ENCODE assay signal across 21 cellular contexts in genomic region chr11:111851067-111851466, GRCh38. TPM values are rescaled to one million over a fixed set of nuclear protein-coding genes. Genes with fewer than 3 reads are reported as not detected.
DNase-seq lines count a peak whose midpoint lies in the region; FAIRE-seq and TF ChIP-seq lines count a peak whose summit lies in the region.
"Had no signal": no experiment of that assay in that cellular context is flagged by ENCODE, and none has a peak within 500 bp of the region (broad histone marks: within the 10 kb centered on the region; RNA-seq: fewer than 3 reads in every experiment).

No MANE protein-coding gene starts in this region.

- H3K27ac ChIP-seq in mammary epithelial cell (ENCODE audit: insufficient read depth, low read depth, low read length) (no peak overlapping the region), endothelial cell of umbilical vein (ENCODE audit: insufficient read depth, low read depth, low read length) (no peak overlapping the region), subcutaneous abdominal adipose tissue (ENCODE audit: low read depth, low read length) (peak overlapping the region; percentile 63)
- H3K27ac ChIP-seq: 22Rv1; A549; BLaER1 treated with 17β-estradiol and CSF1 and Interleukin-3, amounts not matched to agents 10 nM and 100 nM; C4-2B had no signal

- 92% methylated on average over 8 of the region's 8 CpGs for WGBS in mammary epithelial cell (ENCODE audit: low coverage, missing lambda C conversion rate)

- H3K36me3 Mint-ChIP-seq in MCF 10A (ENCODE audit: insufficient read depth, unreplicated experiment): peaks cover 63% of the 10 kb centered on the region

- no peaks in the 10 kb centered on the region for H3K4me1 ChIP-seq in mammary epithelial cell (ENCODE audit: insufficient read depth, low read length)
- H3K4me1 ChIP-seq in endothelial cell of umbilical vein (ENCODE audit: control insufficient read depth, extremely low read depth, insufficient read depth, low read length): peaks cover 7% of the 10 kb centered on the region
- peaks cover 0 to 25% (median 19%) of the 10 kb centered on the region in 5 donors for H3K4me1 ChIP-seq in subcutaneous abdominal adipose tissue (ENCODE audit: control insufficient read depth in 5 of 5, insufficient read depth in 5 of 5, low read length in 5 of 5)
- H3K4me1 ChIP-seq: A549, Caco-2 had no signal

- H3K4me1 Mint-ChIP-seq in MCF 10A (ENCODE audit: insufficient read depth, unreplicated experiment): no peaks in the 10 kb centered on the region
- H3K4me1 Mint-ChIP-seq: B cell had no signal

- no peak overlapping the region for H3K4me2 ChIP-seq in mammary epithelial cell (ENCODE audit: insufficient read depth, low read depth, low read length)
- H3K4me2 ChIP-seq in endothelial cell of umbilical vein (ENCODE audit: insufficient read depth, low read length): no peak overlapping the region
- H3K4me2 ChIP-seq: A549; BLaER1 treated with 17β-estradiol and CSF1 and Interleukin-3, amounts not matched to agents 10 nM and 100 nM had no signal

- H3K79me2 ChIP-seq in mammary epithelial cell (ENCODE audit: insufficient read depth, low read length) (no peaks in the 10 kb centered on the region), endothelial cell of umbilical vein (ENCODE audit: control insufficient read depth, insufficient read depth, low read length) (no peaks in the 10 kb centered on the region)

- H2AFZ ChIP-seq in mammary epithelial cell (ENCODE audit: low read depth, low read length) (no peak overlapping the region), endothelial cell of umbilical vein (ENCODE audit: low read depth, low read length) (no peak overlapping the region)

- no peak overlapping the region for H3K4me3 Mint-ChIP-seq in MCF 10A (ENCODE audit: unreplicated experiment)
- H3K4me3 Mint-ChIP-seq: B cell; CD4-positive, alpha-beta T cell; CD8-positive, alpha-beta T cell had no signal

- H3K9me3 ChIP-seq in mammary epithelial cell (replicated peaks; ENCODE audit: insufficient read depth, low read length) (no peaks in the 10 kb centered on the region), endothelial cell of umbilical vein (replicated peaks; ENCODE audit: control insufficient read depth, insufficient read depth, low read length) (no peaks in the 10 kb centered on the region), subcutaneous abdominal adipose tissue (ENCODE audit: control insufficient read depth in 5 of 5, low read length in 5 of 5) (no peaks in the 10 kb centered on the region)
- H3K9me3 ChIP-seq: A549; BLaER1 treated with 17β-estradiol and CSF1 and Interleukin-3, amounts not matched to agents 10 nM and 100 nM; Caco-2 had no signal

- no peak overlapping the region for H3K9ac ChIP-seq in mammary epithelial cell (ENCODE audit: insufficient read depth, low read length)
- H3K9ac ChIP-seq in endothelial cell of umbilical vein (replicated peaks; ENCODE audit: extremely low read depth, insufficient read depth, low read length): no peak overlapping the region
- H3K9ac ChIP-seq in subcutaneous abdominal adipose tissue (ENCODE audit: low read length in 5 of 5): peak overlapping the region in 3 of 5 donors; percentile 20 to 68 (median 62)
- H3K9ac ChIP-seq: BLaER1 treated with 17β-estradiol and CSF1 and Interleukin-3, amounts not matched to agents 10 nM and 100 nM had no signal

- H4K20me1 ChIP-seq in mammary epithelial cell (ENCODE audit: insufficient read depth, low read length) (no peaks in the 10 kb centered on the region), endothelial cell of umbilical vein (replicated peaks; ENCODE audit: control insufficient read depth, extremely low read depth, insufficient read depth, low read length) (no peaks in the 10 kb centered on the region)
- H4K20me1 ChIP-seq: BLaER1 treated with 17β-estradiol and CSF1 and Interleukin-3, amounts not matched to agents 10 nM and 100 nM had no signal

- DNase-seq in MCF 10A (ENCODE audit: unreplicated experiment) (peak; percentile 57), mammary epithelial cell (no peak), GM12892 (ENCODE audit: insufficient read length) (no peak), endothelial cell of umbilical vein (ENCODE audit: low read depth, low spot score) (no peak), NCI-H526 (lab: John Stamatoyannopoulos, UW) (no peak)
- DNase-seq in activated CD4-positive, alpha-beta T cell treated with anti-CD3 and anti-CD28 coated beads, Interleukin-2, amount 50 U/mL, for 4 hours: no peak
- DNase-seq: Caco-2; Calu3; CD4-positive, alpha-beta T cell; CD8-positive, alpha-beta T cell; DMS79 treated with DMSO at 0.1 percent for 48 hours; GF-D8 had no signal

- BruUV-seq in MCF 10A (replicated peaks; lab: Mats Ljungman, UMichigan): no TSS peak
- no TSS peak for BruUV-seq in mammary epithelial cell (replicated peaks; lab: Mats Ljungman, UMichigan)
- BruUV-seq in endothelial cell of umbilical vein (replicated peaks; lab: Mats Ljungman, UMichigan): no TSS peak

- TF ChIP-seq POLR2A in GM12892 (IDR thresholded peaks at IDR 0.05; ENCODE audit: low read depth, low read length): no peak
- TF ChIP-seq POLR2A in endothelial cell of umbilical vein (IDR thresholded peaks at IDR 0.05; ENCODE audit: low read depth, low read length): no peak

- no peak for TF ChIP-seq CTCF in MCF 10A (IDR thresholded peaks at IDR 0.05; ENCODE audit: unreplicated experiment)
- no peak for TF ChIP-seq CTCF in mammary epithelial cell (conservative IDR thresholded peaks at IDR 0.05 in 1 of 2, IDR thresholded peaks at IDR 0.05 in 1 of 2; ENCODE audit: extremely low read depth in 1 of 2, insufficient read depth in 1 of 2, low read depth in 1 of 2, low read length in 2 of 2)
- TF ChIP-seq CTCF in endothelial cell of umbilical vein (IDR thresholded peaks at IDR 0.05; ENCODE audit: extremely low read depth in 1 of 2, insufficient read depth in 1 of 2, low read depth in 1 of 2, low read length in 2 of 2): no peak

- H3K27me3 ChIP-seq in mammary epithelial cell (ENCODE audit: insufficient read depth, low read length) (no peaks in the 10 kb centered on the region), endothelial cell of umbilical vein (ENCODE audit: control insufficient read depth in 2 of 2, insufficient read depth in 2 of 2, low read length in 2 of 2) (no peaks in the 10 kb centered on the region), subcutaneous abdominal adipose tissue (ENCODE audit: control insufficient read depth in 5 of 5, insufficient read depth in 4 of 5, low read length in 5 of 5) (no peaks in the 10 kb centered on the region)
- H3K27me3 ChIP-seq: BLaER1 treated with 17β-estradiol and CSF1 and Interleukin-3, amounts not matched to agents 10 nM and 100 nM had no signal

- H3K4me3 ChIP-seq in mammary epithelial cell (replicated peaks in 1 of 3; ENCODE audit: insufficient read depth in 1 of 3, low read depth in 2 of 3, low read length in 3 of 3) (no peak overlapping the region), endothelial cell of umbilical vein (replicated peaks in 1 of 3; ENCODE audit: insufficient read depth in 1 of 3, low read depth in 1 of 3, low read length in 3 of 3) (no peak overlapping the region), subcutaneous abdominal adipose tissue (ENCODE audit: low read depth in 1 of 5, low read length in 5 of 5) (no peak overlapping the region)
- H3K4me3 ChIP-seq: A549; BLaER1 treated with 17β-estradiol and CSF1 and Interleukin-3, amounts not matched to agents 10 nM and 100 nM had no signal

- peaks cover 11% of the 10 kb centered on the region for H3K36me3 ChIP-seq in mammary epithelial cell (ENCODE audit: insufficient read depth, low read length)
- H3K36me3 ChIP-seq in endothelial cell of umbilical vein (ENCODE audit: control insufficient read depth in 2 of 2, extremely low read depth in 1 of 2, insufficient read depth in 2 of 2, low read length in 2 of 2): peaks cover 0 to 5% of the 10 kb centered on the region in 2 experiments
- peaks cover 17 to 50% (median 26%) of the 10 kb centered on the region in 5 donors for H3K36me3 ChIP-seq in subcutaneous abdominal adipose tissue (ENCODE audit: control insufficient read depth in 5 of 5, insufficient read depth in 5 of 5, low read length in 5 of 5)

- FAIRE-seq in GM12892 (lab: Jason Lieb, UNC) (peak; percentile 30), endothelial cell of umbilical vein (lab: Jason Lieb, UNC) (peak; percentile 26)
- FAIRE-seq: A549, D721Med, GM12891, GM18507 had no signal

- no peaks in the 10 kb centered on the region for H3K27me3 Mint-ChIP-seq in MCF 10A (ENCODE audit: insufficient read depth, unreplicated experiment)
- H3K27me3 Mint-ChIP-seq: B cell; CD4-positive, alpha-beta T cell had no signal

- dilution Hi-C loops in mammary epithelial cell (cut with HindIII; ENCODE audit: low sequenced_read_pairs) (no loop called here), endothelial cell of umbilical vein (cut with MboI; ENCODE audit: extremely low pct_ligation_motif_present, low sequenced_read_pairs) (no loop called here)

- CTCF ChIA-PET in MCF 10A (lab: Yijun Ruan, JAX): interaction anchor here (0.5 to 2.3 kb wide), 11 partner anchors 9 to 351 kb away, joined by 3 to 8 read pairs (median 3); no protein-coding TSS in a partner anchor
- CTCF ChIA-PET in mammary epithelial cell (lab: Charles Lee; ENCODE audit: low non-redundant PET): interaction anchor here (0.5 kb wide), 1 partner anchor 87 kb away, joined by 11 read pairs; no protein-coding TSS in a partner anchor
- CTCF ChIA-PET in endothelial cell of umbilical vein (lab: Charles Lee): interaction anchor here (1.0 to 2.1 kb wide), 15 partner anchors 9 to 568 kb away, joined by 3 to 12 read pairs (median 5); partner anchors contain the start of gene ALG9

- POLR2A ChIA-PET in MCF 10A (lab: Yijun Ruan, JAX) (interaction anchor here (0.6 to 1.2 kb wide), 4 partner anchors 15 to 85 kb away, joined by 3 to 7 read pairs (median 4); partner anchors contain the start of genes ALG9 and PPP2R1B), endothelial cell of umbilical vein (lab: Charles Lee) (no interaction called here)

- H3K9me3 Mint-ChIP-seq in MCF 10A (ENCODE audit: unreplicated experiment): no peaks in the 10 kb centered on the region
- H3K9me3 Mint-ChIP-seq: CD4-positive, alpha-beta T cell; CD8-positive, alpha-beta T cell had no signal

- H3K27ac Mint-ChIP-seq in MCF 10A (ENCODE audit: low read depth, unreplicated experiment): no peak overlapping the region
- H3K27ac Mint-ChIP-seq: B cell; CD4-positive, alpha-beta T cell; CD8-positive, alpha-beta T cell had no signal

- in situ Hi-C loops in mammary epithelial cell (cut with MboI; ENCODE audit: low sequenced_read_pairs in 2 of 2): no loop called here

- no peaks in the 10 kb centered on the region for H3K9me1 ChIP-seq in endothelial cell of umbilical vein (replicated peaks; ENCODE audit: control insufficient read depth, extremely low read depth, insufficient read depth, low read length)

- intact Hi-C loops in MCF 10A (cut with micrococcal nuclease) (no loop called here), mammary epithelial cell (cut with micrococcal nuclease) (no loop called here), endothelial cell of umbilical vein (cut with micrococcal nuclease) (no loop called here)

RNA-seq across cellular contexts. Expression of gene ALG9, which starts 20.3 kb away (rescaled TPM):
- total RNA-seq in MCF 10A (2022): 28.8 and 31.2 TPM in 2 replicates
- 10 to 100 TPM; 36.5 to 48.8 TPM for total RNA-seq in mammary epithelial cell
- polyA plus RNA-seq in mammary epithelial cell: 27.9 TPM
- polyA minus RNA-seq in mammary epithelial cell: 21.8 TPM
- polyA plus RNA-seq in GM12892 (2012; ENCODE audit: missing spikeins): 23.2 TPM
- 29.1 and 33.5 TPM in 2 replicates for total RNA-seq in endothelial cell of umbilical vein
- 29.4 TPM in 2 replicates for polyA plus RNA-seq in endothelial cell of umbilical vein
- polyA plus RNA-seq in endothelial cell of umbilical vein (2011; cell fraction: cytosol; rRNA removed): 19.2 and 21.1 TPM in 2 replicates
- 48.4 and 54.2 TPM in 2 replicates for polyA plus RNA-seq in endothelial cell of umbilical vein (2011; cell fraction: nucleus; rRNA removed)
- 22.9 and 31.3 TPM in 2 replicates for polyA plus RNA-seq in endothelial cell of umbilical vein (2012)
- 61.2 and 61.9 TPM in 2 replicates for polyA minus RNA-seq in endothelial cell of umbilical vein
- polyA minus RNA-seq in endothelial cell of umbilical vein (2011; cell fraction: cytosol; rRNA and poly(A)+ RNA removed): 21.8 TPM
- 36.0 and 46.6 TPM in 2 replicates for polyA minus RNA-seq in endothelial cell of umbilical vein (2011; cell fraction: nucleus; rRNA and poly(A)+ RNA removed)

RNA-seq across cellular contexts. Expression of gene FDXACB1, which starts 27.9 kb away (rescaled TPM):
- 0.79 and 1.0 TPM in 2 replicates for total RNA-seq in MCF 10A (2022)
- 1 to 10 TPM in 1 of 2 donors, under 1 TPM in 1; 0.96 to 2.3 TPM for total RNA-seq in mammary epithelial cell
- polyA plus RNA-seq in mammary epithelial cell: 2.6 TPM
- 2.0 TPM for polyA minus RNA-seq in mammary epithelial cell
- 5.6 TPM for polyA plus RNA-seq in GM12892 (2012; ENCODE audit: missing spikeins)
- total RNA-seq in endothelial cell of umbilical vein: 1.4 and 3.3 TPM in 2 replicates
- polyA plus RNA-seq in endothelial cell of umbilical vein: 1.1 and 1.3 TPM in 2 replicates
- 1.3 and 1.4 TPM in 2 replicates for polyA plus RNA-seq in endothelial cell of umbilical vein (2011; cell fraction: cytosol; rRNA removed)
- 1.9 and 2.2 TPM in 2 replicates for polyA plus RNA-seq in endothelial cell of umbilical vein (2011; cell fraction: nucleus; rRNA removed)
- 2.2 and 2.9 TPM in 2 replicates for polyA plus RNA-seq in endothelial cell of umbilical vein (2012)
- polyA minus RNA-seq in endothelial cell of umbilical vein: 1.1 and 2.0 TPM in 2 replicates
- 1.9 TPM for polyA minus RNA-seq in endothelial cell of umbilical vein (2011; cell fraction: cytosol; rRNA and poly(A)+ RNA removed)
- 0.77 and 1.5 TPM in 2 replicates for polyA minus RNA-seq in endothelial cell of umbilical vein (2011; cell fraction: nucleus; rRNA and poly(A)+ RNA removed)

RNA-seq across cellular contexts. Expression of gene CFAP68, which starts 28.3 kb away (rescaled TPM):
- total RNA-seq in MCF 10A (2022) (33.6 and 38.3 TPM in 2 replicates), mammary epithelial cell (10 to 100 TPM; 12.5 to 23.7 TPM), endothelial cell of umbilical vein (7.4 TPM in 2 replicates)
- polyA plus RNA-seq in mammary epithelial cell (27.4 TPM), endothelial cell of umbilical vein (9.0 and 10.6 TPM in 2 replicates)
- polyA minus RNA-seq in mammary epithelial cell (1.6 TPM), endothelial cell of umbilical vein (1.7 and 7.5 TPM in 2 replicates)
- polyA plus RNA-seq in GM12892 (2012; ENCODE audit: missing spikeins): 101 TPM
- polyA plus RNA-seq in endothelial cell of umbilical vein (2011; cell fraction: cytosol; rRNA removed): 9.1 and 9.9 TPM in 2 replicates
- polyA plus RNA-seq in endothelial cell of umbilical vein (2011; cell fraction: nucleus; rRNA removed): 2.7 and 3.2 TPM in 2 replicates
- 15.1 and 15.3 TPM in 2 replicates for polyA plus RNA-seq in endothelial cell of umbilical vein (2012)
- polyA minus RNA-seq in endothelial cell of umbilical vein (2011; cell fraction: cytosol; rRNA and poly(A)+ RNA removed): 3.9 TPM
- polyA minus RNA-seq in endothelial cell of umbilical vein (2011; cell fraction: nucleus; rRNA and poly(A)+ RNA removed): 1.5 and 1.9 TPM in 2 replicates

Comparison
In these comparisons a context has a peak if more than half of its experiments do, and no peak if none do; other contexts are left out.
1. H3K9ac ChIP-seq: peak in subcutaneous abdominal adipose tissue (3 of 5); none in mammary epithelial cell (single experiment) and endothelial cell of umbilical vein (single experiment).